8 cellular contexts compared by ENCODE assay signal in the genomic region with DNA sequence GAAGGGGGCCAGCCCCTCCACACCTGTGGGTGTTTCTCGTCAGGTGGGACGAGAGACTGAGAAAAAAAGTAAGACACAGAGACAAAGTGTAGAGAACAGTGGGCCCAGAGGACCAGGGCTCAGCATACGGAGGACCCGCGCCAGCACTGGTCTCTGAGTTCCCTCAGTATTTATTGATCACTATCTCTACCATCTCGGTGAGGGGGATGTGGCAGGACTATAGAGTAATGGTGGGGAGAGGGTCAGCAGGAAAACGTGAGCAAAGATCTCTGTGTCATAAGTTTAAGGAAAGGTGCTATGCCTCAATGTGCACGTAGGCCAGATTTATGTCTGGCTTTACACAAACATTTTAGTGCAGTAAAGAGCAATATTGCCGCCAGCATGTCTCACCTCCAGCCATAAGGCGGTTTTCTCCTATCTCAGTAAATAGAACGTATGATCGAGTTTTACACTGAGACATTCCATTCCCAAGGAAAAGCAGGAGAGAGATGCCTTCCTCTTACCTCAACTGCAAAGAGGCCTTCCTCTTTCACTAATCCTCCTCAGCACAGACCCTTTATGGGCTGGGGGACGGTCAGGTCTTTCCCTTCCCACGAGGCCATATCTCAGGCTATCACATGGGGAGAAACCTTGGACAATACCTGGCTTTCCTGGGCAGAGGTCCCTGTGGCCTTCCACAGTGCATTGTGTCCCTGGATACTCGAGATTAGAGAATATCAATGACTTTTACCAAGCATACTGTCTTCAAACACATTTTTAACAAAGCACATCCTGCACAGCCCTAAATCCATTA. TPM values are rescaled to one million over a fixed set of nuclear protein-coding genes. Genes with fewer than 3 reads are reported as not detected.
DNase-seq lines count a peak whose midpoint lies in the region; ATAC-seq and TF ChIP-seq lines count a peak whose summit lies in the region.
"Not testable (repeated sequence)": the region's sequence is repeated elsewhere in the genome, so short reads cannot be mapped to it uniquely, and the experiment has no call there.

No MANE protein-coding gene starts in this region.

- POLR2A ChIA-PET in Caco-2 (lab: Charles Lee): interaction anchor here (0.6 kb wide), 2 partner anchors 183 to 279 kb away, joined by 3 read pairs; no protein-coding TSS in a partner anchor
- POLR2A ChIA-PET in naive thymus-derived CD4-positive, alpha-beta T cell (lab: Charles Lee): not testable (repeated sequence)

- TF ChIP-seq CTCF in Caco-2 (IDR thresholded peaks at IDR 0.05; ENCODE audit: insufficient read depth in 1 of 2, low read depth in 1 of 2, low read length in 1 of 2, severe bottlenecking in 1 of 2, unreplicated experiment in 1 of 2); Loucy (conservative IDR thresholded peaks at IDR 0.05; ENCODE audit: low read length); body of pancreas (IDR thresholded peaks at IDR 0.05); glutamatergic neuron (IDR thresholded peaks at IDR 0.05; ENCODE audit: partially characterized antibody, unreplicated experiment); type B pancreatic cell (conservative IDR thresholded peaks at IDR 0.05): not testable (repeated sequence)

- H3K27ac ChIP-seq in body of pancreas: peak overlapping the region in 3 of 4 donors; percentile 15 to 40 (median 16)
- H3K27ac ChIP-seq in naive thymus-derived CD4-positive, alpha-beta T cell (ENCODE audit: low read depth, low read length): not testable (repeated sequence)

- not testable (repeated sequence) for H3K9me2 ChIP-seq in Loucy (replicated peaks; ENCODE audit: low read depth, low read length)

- H3K4me1 ChIP-seq in Caco-2: peaks cover 56% of the 10 kb centered on the region
- peaks cover 16% of the 10 kb centered on the region for H3K4me1 ChIP-seq in Loucy (ENCODE audit: insufficient read depth, low read length, poor library complexity, severe bottlenecking)
- H3K4me1 ChIP-seq in body of pancreas: peaks cover 50% of the 10 kb centered on the region
- H3K4me1 ChIP-seq in naive thymus-derived CD4-positive, alpha-beta T cell (ENCODE audit: control insufficient read depth in 2 of 2, insufficient read depth in 2 of 2, low read length in 2 of 2): peaks cover 0 to 13% of the 10 kb centered on the region in 2 donors

- not testable (repeated sequence) for H3K27me3 Mint-ChIP-seq in Caco-2 (ENCODE audit: insufficient read depth, unreplicated experiment); T-helper 17 cell; activated T-cell treated with anti-CD3 and anti-CD28 coated beads, Interleukin-2, amount 50 U/mL, for 24 hours; naive thymus-derived CD4-positive, alpha-beta T cell; type B pancreatic cell
- H3K27me3 Mint-ChIP-seq in glutamatergic neuron (ENCODE audit: unreplicated experiment): peaks cover 10% of the 10 kb centered on the region

- 51 to 57% methylated on average over 15 of the region's 15 CpGs for WGBS in body of pancreas, 2 donors

- not testable (repeated sequence) for ATAC-seq in T-helper 17 cell; body of pancreas; naive thymus-derived CD4-positive, alpha-beta T cell

- H3K4me2 ChIP-seq in Loucy (ENCODE audit: low read depth, low read length, poor library complexity, severe bottlenecking): peak overlapping the region; percentile 96

- H3F3A ChIP-seq in Loucy (ENCODE audit: low read depth): not testable (repeated sequence)

- not testable (repeated sequence) for H3K9me3 ChIP-seq in Caco-2; Loucy (ENCODE audit: insufficient read depth, low read depth, low read length); T-helper 17 cell (ENCODE audit: control insufficient read depth, low read length, poor library complexity, severe bottlenecking); body of pancreas; naive thymus-derived CD4-positive, alpha-beta T cell (ENCODE audit: control insufficient read depth in 2 of 3, low read length in 3 of 3)

- CTCF ChIA-PET in Caco-2 (lab: Charles Lee); naive thymus-derived CD4-positive, alpha-beta T cell (lab: Charles Lee): not testable (repeated sequence)

- H3K27me3 ChIP-seq in Caco-2 (replicated peaks; ENCODE audit: control insufficient read depth, insufficient read depth, low read length); Loucy (ENCODE audit: insufficient read depth, low read length, poor library complexity, severe bottlenecking); body of pancreas; naive thymus-derived CD4-positive, alpha-beta T cell (ENCODE audit: control insufficient read depth in 2 of 2, insufficient read depth in 2 of 2, low read length in 2 of 2): not testable (repeated sequence)

- peak overlapping the region; percentile 82 for H3K4me3 Mint-ChIP-seq in Caco-2 (ENCODE audit: unreplicated experiment)
- peak overlapping the region; percentile 25 for H3K4me3 Mint-ChIP-seq in T-helper 17 cell
- peak overlapping the region; percentile 95 for H3K4me3 Mint-ChIP-seq in activated T-cell treated with anti-CD3 and anti-CD28 coated beads, Interleukin-2, amount 50 U/mL, for 24 hours
- peak overlapping the region; percentile 66 for H3K4me3 Mint-ChIP-seq in glutamatergic neuron (ENCODE audit: unreplicated experiment)
- H3K4me3 Mint-ChIP-seq in naive thymus-derived CD4-positive, alpha-beta T cell: peak overlapping the region; percentile 2 to 91 (median 71)
- peak overlapping the region; percentile 73 for H3K4me3 Mint-ChIP-seq in type B pancreatic cell

- H3K79me2 ChIP-seq in Loucy (ENCODE audit: insufficient read depth, low read length): peaks cover 42% of the 10 kb centered on the region

- intact Hi-C loops in Caco-2 (cut with micrococcal nuclease; ENCODE audit: unreplicated experiment): loop anchor here (1.0 to 5.0 kb wide), 6 partner anchors 19 to 197 kb away; partner anchors contain the start of gene NSMCE4A
- intact Hi-C loops in body of pancreas (cut with DNase I): not testable (repeated sequence)
- intact Hi-C loops in naive thymus-derived CD4-positive, alpha-beta T cell (cut with micrococcal nuclease): loop anchor here (2.0 to 5.0 kb wide), 2 partner anchors 445 to 1077 kb away; partner anchors contain the start of genes ACADSB (in 1 of the 2), IKZF5 (in 1 of the 2) and PLEKHA1 (in 1 of the 2)

- not testable (repeated sequence) for H3K36me3 ChIP-seq in Caco-2 (ENCODE audit: control insufficient read depth, insufficient read depth, low read length); Loucy (ENCODE audit: insufficient read depth, low read length); body of pancreas (replicated peaks in 1 of 2; ENCODE audit: insufficient read depth in 1 of 2, low read depth in 2 of 2); naive thymus-derived CD4-positive, alpha-beta T cell (ENCODE audit: control insufficient read depth in 2 of 3, insufficient read depth in 3 of 3, low read length in 3 of 3)

- H3K4me1 Mint-ChIP-seq in Caco-2 (ENCODE audit: low read depth, unreplicated experiment) (peaks cover 41% of the 10 kb centered on the region), T-helper 17 cell (peaks cover 21% of the 10 kb centered on the region), glutamatergic neuron (ENCODE audit: low read depth, unreplicated experiment) (peaks cover 15% of the 10 kb centered on the region), type B pancreatic cell (ENCODE audit: unreplicated experiment) (peaks cover 22% of the 10 kb centered on the region)
- peaks cover 29% of the 10 kb centered on the region for H3K4me1 Mint-ChIP-seq in activated T-cell treated with anti-CD3 and anti-CD28 coated beads, Interleukin-2, amount 50 U/mL, for 24 hours (ENCODE audit: low read depth)
- H3K4me1 Mint-ChIP-seq in naive thymus-derived CD4-positive, alpha-beta T cell: peaks cover 11 to 43% (median 35%) of the 10 kb centered on the region in 7 donors

- DNase-seq in Caco-2: peak; percentile 84 to 92
- DNase-seq in T-helper 17 cell; activated T-cell treated with anti-CD3 and anti-CD28 coated beads, Interleukin-2, amount 50 U/mL, for 24 hours; body of pancreas; glutamatergic neuron; naive thymus-derived CD4-positive, alpha-beta T cell; type B pancreatic cell (ENCODE audit: extremely low spot score, unreplicated experiment): not testable (repeated sequence)

- H3K9me3 Mint-ChIP-seq in Caco-2 (ENCODE audit: unreplicated experiment); activated T-cell treated with anti-CD3 and anti-CD28 coated beads, Interleukin-2, amount 50 U/mL, for 24 hours; glutamatergic neuron (ENCODE audit: unreplicated experiment); naive thymus-derived CD4-positive, alpha-beta T cell; type B pancreatic cell: not testable (repeated sequence)

- not testable (repeated sequence) for H2AFZ ChIP-seq in Loucy (ENCODE audit: low read length)

- H3K9ac ChIP-seq in Loucy (ENCODE audit: low read depth, low read length, poor library complexity, severe bottlenecking): peak overlapping the region; percentile 41

- peak overlapping the region; percentile 97 for H3K27ac Mint-ChIP-seq in Caco-2 (ENCODE audit: unreplicated experiment)
- not testable (repeated sequence) for H3K27ac Mint-ChIP-seq in T-helper 17 cell
- H3K27ac Mint-ChIP-seq in activated T-cell treated with anti-CD3 and anti-CD28 coated beads, Interleukin-2, amount 50 U/mL, for 24 hours: peak overlapping the region; percentile 76
- peak overlapping the region; percentile 0 for H3K27ac Mint-ChIP-seq in glutamatergic neuron (ENCODE audit: unreplicated experiment)
- H3K27ac Mint-ChIP-seq in naive thymus-derived CD4-positive, alpha-beta T cell: peak overlapping the region; percentile 5 to 88 (median 52)
- H3K27ac Mint-ChIP-seq in type B pancreatic cell: peak overlapping the region; percentile 84

- peak overlapping the region; percentile 3 for H3K4me3 ChIP-seq in Caco-2 (ENCODE audit: low read depth, low read length)
- peak overlapping the region; percentile 84 for H3K4me3 ChIP-seq in Loucy (ENCODE audit: low read length, poor library complexity, severe bottlenecking)
- not testable (repeated sequence) for H3K4me3 ChIP-seq in body of pancreas; naive thymus-derived CD4-positive, alpha-beta T cell (ENCODE audit: low read length)

- H3K36me3 Mint-ChIP-seq in Caco-2 (ENCODE audit: insufficient read depth, unreplicated experiment): peaks cover 53% of the 10 kb centered on the region
- not testable (repeated sequence) for H3K36me3 Mint-ChIP-seq in T-helper 17 cell (ENCODE audit: low read depth); glutamatergic neuron (ENCODE audit: unreplicated experiment); naive thymus-derived CD4-positive, alpha-beta T cell
- H3K36me3 Mint-ChIP-seq in activated T-cell treated with anti-CD3 and anti-CD28 coated beads, Interleukin-2, amount 50 U/mL, for 24 hours (ENCODE audit: low read depth): peaks cover 36% of the 10 kb centered on the region
- peaks cover 17% of the 10 kb centered on the region for H3K36me3 Mint-ChIP-seq in type B pancreatic cell

- TSS peak; percentile 34 for BruUV-seq in Caco-2 (replicated peaks; lab: Mats Ljungman, UMichigan)

- TF ChIP-seq POLR2A in body of pancreas (IDR thresholded peaks at IDR 0.05): not testable (repeated sequence)

- not testable (repeated sequence) for H4K20me1 ChIP-seq in Loucy (ENCODE audit: insufficient read depth, low read length, poor library complexity, severe bottlenecking)

RNA-seq across cellular contexts. Expression of gene ATE1, which starts 2.3 kb away (rescaled TPM):
- total RNA-seq in Caco-2 (2022) (75.2 and 76.9 TPM in 2 replicates), T-helper 17 cell (10 to 100 TPM; 23.2 to 23.4 TPM), body of pancreas (10 to 100 TPM; 15.0 to 19.8 TPM), glutamatergic neuron (ENCODE audit: unreplicated experiment) (30.4 TPM), type B pancreatic cell (ENCODE audit: low replicate concordance) (23.5 and 35.4 TPM in 2 replicates)
- total RNA-seq in naive thymus-derived CD4-positive, alpha-beta T cell: 10 to 100 TPM; 23.0 to 26.6 (median 26.2) TPM
- polyA plus RNA-seq in naive thymus-derived CD4-positive, alpha-beta T cell: 10 to 100 TPM; 22.4 to 29.9 TPM

RNA-seq across cellular contexts. Expression of gene NSMCE4A, which starts 44.9 kb away (rescaled TPM):
- 106 and 111 TPM in 2 replicates for total RNA-seq in Caco-2 (2022)
- total RNA-seq in T-helper 17 cell: 10 to 100 TPM; 37.0 to 37.4 TPM
- total RNA-seq in body of pancreas: 10 to 100 TPM; 68.9 to 70.8 TPM
- 42.4 TPM for total RNA-seq in glutamatergic neuron (ENCODE audit: unreplicated experiment)
- total RNA-seq in naive thymus-derived CD4-positive, alpha-beta T cell: 10 to 100 TPM; 34.7 to 87.2 (median 69.4) TPM
- 10 to 100 TPM; 41.5 to 57.0 TPM for polyA plus RNA-seq in naive thymus-derived CD4-positive, alpha-beta T cell
- 45.1 and 52.9 TPM in 2 replicates for total RNA-seq in type B pancreatic cell (ENCODE audit: low replicate concordance)

RNA-seq across cellular contexts. Expression of gene TACC2, which starts 58.8 kb away (rescaled TPM):
- total RNA-seq in Caco-2 (2022): 98.5 and 117 TPM in 2 replicates
- not detected for total RNA-seq in T-helper 17 cell
- 10 to 100 TPM; 29.0 to 38.7 TPM for total RNA-seq in body of pancreas
- total RNA-seq in glutamatergic neuron (ENCODE audit: unreplicated experiment): 499 TPM
- total RNA-seq in naive thymus-derived CD4-positive, alpha-beta T cell: under 1 TPM in 1 of 5 experiments, not detected in 4; 0.16 TPM
- polyA plus RNA-seq in naive thymus-derived CD4-positive, alpha-beta T cell: not detected
- 67.0 and 71.2 TPM in 2 replicates for total RNA-seq in type B pancreatic cell (ENCODE audit: low replicate concordance)

Comparison
In these comparisons a context has a peak if more than half of its experiments do, and no peak if none do; other contexts are left out.
1. H3K4me3 Mint-ChIP-seq: peak in every context shown above with its lines; median percentile 95 in activated T-cell treated with anti-CD3 and anti-CD28 coated beads, Interleukin-2, amount 50 U/mL, for 24 hours; 82 in Caco-2; 73 in type B pancreatic cell; 71 in naive thymus-derived CD4-positive, alpha-beta T cell; 66 in glutamatergic neuron; 25 in T-helper 17 cell.
2. RNA of gene TACC2, which starts 58.8 kb away (total RNA-seq): 499 TPM in glutamatergic neuron (single experiment), 98.5 to 117 TPM in Caco-2, 67.0 to 71.2 TPM in type B pancreatic cell and 29.0 to 38.7 TPM in body of pancreas; 0.16 TPM in naive thymus-derived CD4-positive, alpha-beta T cell and not detected in T-helper 17 cell; every median in the first group is over 10 times any median in the second.